In genomic region chr6:44627091-44627878, GRCh38 we compare ENCODE assay signal across 9 cellular contexts.
DNase-seq lines count a peak whose midpoint lies in the region; ATAC-seq and TF ChIP-seq lines count a peak whose summit lies in the region.
"Had no signal": no experiment of that assay in that cellular context is flagged by ENCODE, and none has a peak within 500 bp of the region (broad histone marks: within the 10 kb centered on the region; RNA-seq: fewer than 3 reads in every experiment).

No MANE protein-coding gene starts in this region.

- H3K4me1 ChIP-seq in esophagus muscularis mucosa: peaks cover 0 to 5% (median 0%) of the 10 kb centered on the region in 4 donors

- intact Hi-C loops in esophagus muscularis mucosa (cut with DNase I): no loop called here

- no peak for TF ChIP-seq POLR2A in esophagus muscularis mucosa (IDR thresholded peaks at IDR 0.05; ENCODE audit: low read depth)

- H3K27me3 Mint-ChIP-seq in nephron progenitor cell (ENCODE audit: low read depth, poor library complexity) (peaks cover 6% of the 10 kb centered on the region), immature natural killer cell (ENCODE audit: low read depth in 3 of 3) (peaks cover 2 to 14% (median 3%) of the 10 kb centered on the region in 3 donors)

- H3K4me3 ChIP-seq in esophagus muscularis mucosa: no peak overlapping the region

- TF ChIP-seq CTCF in nephron progenitor cell (IDR thresholded peaks at IDR 0.05) (no peak), esophagus muscularis mucosa (IDR thresholded peaks at IDR 0.05) (no peak)

- no peak overlapping the region for H3K27ac Mint-ChIP-seq in nephron progenitor cell
- no peak overlapping the region for H3K27ac Mint-ChIP-seq in immature natural killer cell

- no peaks in the 10 kb centered on the region for H3K36me3 ChIP-seq in esophagus muscularis mucosa

- H3K27ac ChIP-seq in esophagus muscularis mucosa (replicated peaks in 1 of 4): no peak overlapping the region

- no peaks in the 10 kb centered on the region for H3K36me3 Mint-ChIP-seq in nephron progenitor cell (ENCODE audit: low read depth)
- no peaks in the 10 kb centered on the region for H3K36me3 Mint-ChIP-seq in immature natural killer cell

- ATAC-seq in esophagus mucosa (peak; percentile 31), GM21576 (IDR thresholded peaks at IDR 0.05; ENCODE audit: unreplicated experiment) (no peak)

- no peak for TF ChIP-seq EP300 in esophagus muscularis mucosa (IDR thresholded peaks at IDR 0.05)

- H3K4me1 Mint-ChIP-seq in nephron progenitor cell (peaks cover 75% of the 10 kb centered on the region), immature natural killer cell (no peaks in the 10 kb centered on the region)

- WGBS in esophagus muscularis mucosa: 71% methylated on average over 22 of the region's 23 CpGs

- H3K27me3 ChIP-seq in esophagus muscularis mucosa: peaks cover 0 to 23% (median 0%) of the 10 kb centered on the region in 4 donors

- H3K4me3 Mint-ChIP-seq in nephron progenitor cell: no peak overlapping the region
- no peak overlapping the region for H3K4me3 Mint-ChIP-seq in immature natural killer cell

- DNase-seq in CD1c-positive myeloid dendritic cell (ENCODE audit: extremely low spot score) (peak; percentile 84), NOMO-1 (lab: John Stamatoyannopoulos, UW; ENCODE audit: unreplicated experiment in 2 of 2) (peak; percentile 94 to 95), nephron progenitor cell (peak; percentile 23), NCI-H1105 treated with DMSO at 0.1 percent for 48 hours (lab: John Stamatoyannopoulos, UW) (no peak), immature natural killer cell (no peak), esophagus muscularis mucosa (ENCODE audit: extremely low spot score) (no peak)
- DNase-seq: NCI-H774 had no signal

- H3K9me3 Mint-ChIP-seq in nephron progenitor cell: no peaks in the 10 kb centered on the region
- no peaks in the 10 kb centered on the region for H3K9me3 Mint-ChIP-seq in immature natural killer cell

- no peaks in the 10 kb centered on the region for H3K9me3 ChIP-seq in esophagus muscularis mucosa

Comparison
In these comparisons a context has a peak if more than half of its experiments do, and no peak if none do; other contexts are left out.
1. DNase-seq: peak in CD1c-positive myeloid dendritic cell (single experiment), NOMO-1 (2 of 2) and nephron progenitor cell (single experiment); none in NCI-H1105 treated with DMSO at 0.1 percent for 48 hours (single experiment), immature natural killer cell (0 of 3) and esophagus muscularis mucosa (single experiment).